In the genomic region with DNA sequence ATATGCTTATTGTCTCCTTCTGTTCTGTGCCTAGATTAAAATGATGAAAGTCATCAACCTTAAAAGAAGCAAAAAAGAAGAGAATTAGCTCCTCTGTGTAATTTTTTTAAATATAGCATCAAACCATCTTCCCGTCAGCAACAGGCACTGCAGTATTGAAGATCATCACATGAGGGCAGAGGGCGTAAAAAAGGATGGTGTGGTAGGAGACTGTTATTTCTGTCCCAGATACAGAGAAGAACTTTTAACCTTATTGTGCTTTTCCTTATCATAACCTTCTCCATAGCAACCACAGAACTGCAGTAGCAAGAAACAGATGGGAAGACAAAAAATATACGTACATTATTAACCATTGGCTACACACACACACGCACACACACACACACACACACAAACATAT, we compare ENCODE assay signal across 20 cellular contexts.
DNase-seq lines count a peak whose midpoint lies in the region; ATAC-seq and TF ChIP-seq lines count a peak whose summit lies in the region.
"Had no signal": no experiment of that assay in that cellular context is flagged by ENCODE, and none has a peak within 500 bp of the region (broad histone marks: within the 10 kb centered on the region; RNA-seq: fewer than 3 reads in every experiment).

No MANE protein-coding gene starts in this region.

- H3K4me3 Mint-ChIP-seq in type B pancreatic cell: no peak overlapping the region
- H3K4me3 Mint-ChIP-seq: CD4-positive, CD25-positive, alpha-beta regulatory T cell; H9 had no signal

- no peaks in the 10 kb centered on the region for H3K27me3 Mint-ChIP-seq in type B pancreatic cell
- H3K27me3 Mint-ChIP-seq: CD4-positive, CD25-positive, alpha-beta regulatory T cell had no signal

- peak; percentile 72 for DNase-seq in NCI-H2171 treated with DMSO at 0.1 percent for 48 hours (lab: John Stamatoyannopoulos, UW)
- DNase-seq in NCI-H2171 (lab: John Stamatoyannopoulos, UW): no peak
- DNase-seq in NCI-H82 treated with DMSO at 0.1 percent for 48 hours (lab: John Stamatoyannopoulos, UW; ENCODE audit: unreplicated experiment): peak; percentile 69
- peak in 15 of 61 donors; percentile 9 to 86 (median 36) for DNase-seq in caudate nucleus (lab: John Stamatoyannopoulos, UW)
- DNase-seq in type B pancreatic cell (ENCODE audit: extremely low spot score, unreplicated experiment): no peak
- DNase-seq in G401 (ENCODE audit: low spot score): no peak
- DNase-seq: BE2C; CD4-positive, CD25-positive, alpha-beta regulatory T cell; H9; IMR-90; Karpas-422; NCI-H1048; NCI-H1436 treated with DMSO at 0.1 percent for 48 hours; NCI-H2081 treated with DMSO at 0.1 percent for 48 hours; NCI-H526; SJCRH30; SW 1271 had no signal

- in situ Hi-C loops in G401 (cut with HindIII; ENCODE audit: low sequenced_read_pairs): no loop called here

- H3K27ac Mint-ChIP-seq in type B pancreatic cell: peak overlapping the region; percentile 15
- H3K27ac Mint-ChIP-seq: CD4-positive, CD25-positive, alpha-beta regulatory T cell; H9 had no signal

- peaks cover 4% of the 10 kb centered on the region for H3K4me1 Mint-ChIP-seq in type B pancreatic cell (ENCODE audit: unreplicated experiment)

- H3K27ac ChIP-seq in caudate nucleus (ENCODE audit: low read depth, low read length): peak overlapping the region; percentile 79
- H3K27ac ChIP-seq: SJCRH30 had no signal

- H3K36me3 Mint-ChIP-seq in type B pancreatic cell: no peaks in the 10 kb centered on the region
- H3K36me3 Mint-ChIP-seq: CD4-positive, CD25-positive, alpha-beta regulatory T cell had no signal

- ATAC-seq in GM21825 (IDR thresholded peaks at IDR 0.05; ENCODE audit: unreplicated experiment) (no peak), GM18858 (IDR thresholded peaks at IDR 0.05; ENCODE audit: unreplicated experiment) (no peak)
- ATAC-seq: Panc1 had no signal

- no peaks in the 10 kb centered on the region for H3K9me3 Mint-ChIP-seq in type B pancreatic cell
- H3K9me3 Mint-ChIP-seq: H9 had no signal

- TF ChIP-seq CTCF in type B pancreatic cell (conservative IDR thresholded peaks at IDR 0.05): no peak

Comparison
In these comparisons a context has a peak if more than half of its experiments do, and no peak if none do; other contexts are left out.
1. DNase-seq: peak in NCI-H2171 treated with DMSO at 0.1 percent for 48 hours (single experiment) and NCI-H82 treated with DMSO at 0.1 percent for 48 hours (single experiment); none in NCI-H2171 (single experiment), type B pancreatic cell (single experiment) and G401 (single experiment).